Comparison of ENCODE assay signal across 8 cellular contexts in the genomic region with DNA sequence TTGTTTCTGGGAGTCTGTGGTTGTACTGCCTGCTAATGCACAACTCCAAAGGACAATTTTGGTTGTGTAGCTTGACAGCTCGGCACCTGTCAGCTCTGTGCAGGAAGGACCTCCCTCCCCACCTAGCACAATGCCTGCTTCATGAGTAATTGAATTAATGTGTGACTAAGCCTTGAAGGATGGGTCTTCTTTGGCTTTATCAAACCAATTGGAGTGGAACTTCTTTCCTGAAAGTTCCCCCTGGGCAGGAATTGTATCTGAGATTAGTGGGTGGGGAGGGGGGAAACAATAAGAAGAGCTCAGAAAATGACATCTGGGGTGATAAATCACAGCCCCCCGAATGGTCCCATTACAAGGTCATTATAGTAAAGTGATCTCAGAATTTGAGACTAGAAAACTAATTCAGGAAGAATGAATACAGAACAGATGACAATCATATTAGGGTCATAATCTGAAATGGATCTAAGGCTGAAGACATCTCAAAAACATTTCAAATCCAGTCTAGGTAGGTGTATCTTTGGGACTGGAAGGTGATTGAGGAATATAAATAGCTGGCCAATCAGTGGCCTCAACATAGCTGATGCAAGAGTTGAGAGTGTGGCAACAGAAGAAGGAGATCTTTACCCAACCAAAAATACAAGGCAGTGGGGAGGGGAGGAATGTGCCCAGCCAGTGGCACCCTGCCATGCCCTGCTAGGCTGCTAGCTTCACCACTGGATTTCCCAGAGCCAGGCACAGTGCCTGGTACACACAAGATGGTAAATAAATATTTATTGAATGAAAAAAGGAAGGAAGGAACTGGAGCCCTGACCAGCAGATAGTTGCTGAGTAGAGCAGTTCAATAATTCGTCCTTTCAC. TPM values are rescaled to one million over a fixed set of nuclear protein-coding genes. Genes with fewer than 3 reads are reported as not detected.
A peak's percentile ranks its signal among the peaks of the same experiment; 100 is the strongest.
DNase-seq lines count a peak whose midpoint lies in the region; ATAC-seq and TF ChIP-seq lines count a peak whose summit lies in the region.

No MANE protein-coding gene starts in this region.

- H3K27ac ChIP-seq in CD4-positive, alpha-beta memory T cell (ENCODE audit: low read depth, low read length), result peak overlapping the region; percentile 83
- H3K27ac ChIP-seq in Peyer's patch (peak overlapping the region; percentile 77 to 93 (median 86)), thoracic aorta (peak overlapping the region; percentile 27 to 86)

- no peaks in the 10 kb centered on the region for H3K9me3 ChIP-seq in CD4-positive, alpha-beta memory T cell (ENCODE audit: control insufficient read depth in 1 of 2, low read length in 2 of 2)
- H3K9me3 ChIP-seq in Peyer's patch, result no peaks in the 10 kb centered on the region
- no peaks in the 10 kb centered on the region for H3K9me3 ChIP-seq in thoracic aorta

- ATAC-seq in thoracic aorta (ENCODE audit: insufficient number of reproducible peaks, low FRiP score, low read depth) (no peak), GM19351 (IDR thresholded peaks at IDR 0.05; ENCODE audit: unreplicated experiment) (no peak)

- DNase-seq in CD4-positive, alpha-beta memory T cell, result peak in 1 of 5 donors; percentile 51
- DNase-seq in H7, result peak; percentile 65
- DNase-seq in Peyer's patch, result peak in 1 of 3 donors; percentile 47
- peak; percentile 26 to 91 for DNase-seq in T47D (ENCODE audit: low read depth in 1 of 2, low spot score in 1 of 2)
- DNase-seq in kidney glomerular epithelial cell (lab: John Stamatoyannopoulos, UW), result peak; percentile 87
- no peak for DNase-seq in thoracic aorta (ENCODE audit: low spot score)
- DNase-seq in GM13977 (ENCODE audit: low spot score), result no peak

- H3K27ac Mint-ChIP-seq in CD4-positive, alpha-beta memory T cell, result peak overlapping the region; percentile 88 to 99 (median 94)

- H3K9me3 Mint-ChIP-seq in CD4-positive, alpha-beta memory T cell, result no peaks in the 10 kb centered on the region

- no peak for TF ChIP-seq POLR2A in Peyer's patch (IDR thresholded peaks at IDR 0.05)

- H3K27me3 ChIP-seq in CD4-positive, alpha-beta memory T cell (ENCODE audit: insufficient read depth, low read length), result no peaks in the 10 kb centered on the region
- H3K27me3 ChIP-seq in H7 (ENCODE audit: control insufficient read depth, insufficient read depth, low read length), result no peaks in the 10 kb centered on the region
- no peaks in the 10 kb centered on the region for H3K27me3 ChIP-seq in Peyer's patch
- H3K27me3 ChIP-seq in thoracic aorta (replicated peaks; ENCODE audit: insufficient read depth), result no peaks in the 10 kb centered on the region

- peaks cover 28 to 48% (median 42%) of the 10 kb centered on the region in 4 donors for H3K4me1 Mint-ChIP-seq in CD4-positive, alpha-beta memory T cell

- POLR2A ChIA-PET in CD4-positive, alpha-beta memory T cell (lab: Charles Lee; ENCODE audit: partially characterized antibody), result interaction anchor here (0.5 to 8.9 kb wide), 22 partner anchors 11 to 933 kb away, joined by 3 to 197 read pairs (median 5); a partner anchor contains a TSS

- TF ChIP-seq CTCF in Peyer's patch (IDR thresholded peaks at IDR 0.05), result no peak
- TF ChIP-seq CTCF in thoracic aorta (IDR thresholded peaks at IDR 0.05), result no peak
- TF ChIP-seq CTCF in GM13977 (IDR thresholded peaks at IDR 0.05; ENCODE audit: extremely low read depth, insufficient read depth, missing control alignments), result no peak

- H3K36me3 ChIP-seq in CD4-positive, alpha-beta memory T cell (ENCODE audit: insufficient read depth, low read length), result no peaks in the 10 kb centered on the region
- H3K36me3 ChIP-seq in H7 (replicated peaks; ENCODE audit: control insufficient read depth, insufficient read depth, low read length) (no peaks in the 10 kb centered on the region), Peyer's patch (no peaks in the 10 kb centered on the region), thoracic aorta (no peaks in the 10 kb centered on the region)

- H3K27me3 Mint-ChIP-seq in CD4-positive, alpha-beta memory T cell, result no peaks in the 10 kb centered on the region

- peak overlapping the region; percentile 2 to 16 for H3K4me3 ChIP-seq in CD4-positive, alpha-beta memory T cell (ENCODE audit: low read length in 2 of 2)
- H3K4me3 ChIP-seq in H7 (ENCODE audit: insufficient read depth, low read depth, low read length) (no peak overlapping the region), Peyer's patch (peak overlapping the region in 2 of 4 donors; percentile 7 to 12), thoracic aorta (peak overlapping the region; percentile 98)

- CTCF ChIA-PET in CD4-positive, alpha-beta memory T cell (lab: Charles Lee; ENCODE audit: partially characterized antibody), result interaction anchor here (0.7 to 5.5 kb wide), 53 partner anchors 8 to 632 kb away, joined by 3 to 67 read pairs (median 5); a partner anchor contains a TSS

- H3K36me3 Mint-ChIP-seq in CD4-positive, alpha-beta memory T cell, result peaks cover 0 to 3% of the 10 kb centered on the region in 2 donors

- peaks cover 49% of the 10 kb centered on the region for H3K4me1 ChIP-seq in CD4-positive, alpha-beta memory T cell (ENCODE audit: insufficient read depth, low read length)
- peaks cover 9 to 29% (median 17%) of the 10 kb centered on the region in 4 donors for H3K4me1 ChIP-seq in Peyer's patch
- H3K4me1 ChIP-seq in thoracic aorta (ENCODE audit: control insufficient read depth in 1 of 2, low read depth in 2 of 2), result peaks cover 29 to 30% of the 10 kb centered on the region in 2 donors

- intact Hi-C loops in CD4-positive, alpha-beta memory T cell (cut with micrococcal nuclease), result loop anchor here (5.0 kb wide), 3 partner anchors 158 to 398 kb away; a partner anchor contains a TSS

- in situ Hi-C loops in T47D (cut with HindIII; ENCODE audit: low pct_unique_long_range_greater_than_20kb, low sequenced_read_pairs) (no loop called here), GM13977 (cut with MboI; ENCODE audit: low pct_unique_long_range_greater_than_20kb, low sequenced_read_pairs, unreplicated experiment) (no loop called here)

- peak overlapping the region; percentile 75 to 96 (median 88) for H3K4me3 Mint-ChIP-seq in CD4-positive, alpha-beta memory T cell

RNA-seq across cellular contexts. Expression of a gene that starts 10.1 kb away (rescaled TPM):
- 1 to 10 TPM; 5.7 to 6.4 TPM for total RNA-seq in CD4-positive, alpha-beta memory T cell
- polyA plus RNA-seq in CD4-positive, alpha-beta memory T cell, result 1 to 10 TPM; 3.5 to 7.6 TPM
- 34.9 and 36.0 TPM in 2 replicates for total RNA-seq in H7 (2014; rRNA removed; shearing (Covaris generic))
- total RNA-seq in Peyer's patch (10 to 100 TPM in 3 of 4 donors, 1 to 10 TPM in 1; 4.1 to 33.8 (median 26.1) TPM), thoracic aorta (10 to 100 TPM; 10.9 to 12.6 TPM)

RNA-seq across cellular contexts. Expression of a gene that starts 13.3 kb away (rescaled TPM):
- 100 to 1,000 TPM; 111 TPM for total RNA-seq in CD4-positive, alpha-beta memory T cell
- polyA plus RNA-seq in CD4-positive, alpha-beta memory T cell, result 100 to 1,000 TPM; 383 to 743 TPM
- total RNA-seq in H7 (2014; rRNA removed; shearing (Covaris generic)), result 211 and 240 TPM in 2 replicates
- total RNA-seq in Peyer's patch, result 100 to 1,000 TPM; 180 to 381 (median 358) TPM
- total RNA-seq in thoracic aorta, result 100 to 1,000 TPM in 1 of 2 donors, 10 to 100 TPM in 1; 90.2 to 133 TPM

RNA-seq across cellular contexts. Expression of a gene that starts 16.4 kb away (rescaled TPM):
- total RNA-seq in CD4-positive, alpha-beta memory T cell, result 10 to 100 TPM; 71.5 to 78.1 TPM
- polyA plus RNA-seq in CD4-positive, alpha-beta memory T cell, result 100 to 1,000 TPM; 148 to 199 TPM
- 115 and 117 TPM in 2 replicates for total RNA-seq in H7 (2014; rRNA removed; shearing (Covaris generic))
- total RNA-seq in Peyer's patch (10 to 100 TPM; 25.9 to 52.8 (median 33.0) TPM), thoracic aorta (10 to 100 TPM; 33.3 to 60.4 TPM)

Comparison
In these comparisons a context has a peak if more than half of its experiments do, and no peak if none do; other contexts are left out.
1. DNase-seq: peak in H7 (single experiment), T47D (2 of 2) and kidney glomerular epithelial cell (single experiment); none in thoracic aorta (single experiment) and GM13977 (single experiment).
2. Peak in every context shown above with its lines, with median percentiles within 50 percentile points of each other: H3K27ac ChIP-seq.